In genomic region chr17:8056232-8056975, GRCh38 we compare ENCODE assay signal across 9 cellular contexts. TPM values are rescaled to one million over a fixed set of nuclear protein-coding genes. Genes with fewer than 3 reads are reported as not detected.
DNase-seq lines count a peak whose midpoint lies in the region; ATAC-seq, FAIRE-seq and TF ChIP-seq lines count a peak whose summit lies in the region.
"Had no signal": no experiment of that assay in that cellular context is flagged by ENCODE, and none has a peak within 500 bp of the region (broad histone marks: within the 10 kb centered on the region; RNA-seq: fewer than 3 reads in every experiment).

No MANE protein-coding gene starts in this region.

- no peaks in the 10 kb centered on the region for H3K36me3 Mint-ChIP-seq in activated CD4-positive, alpha-beta memory T cell treated with anti-CD3 and anti-CD28 coated beads for 36 hours

- CTCF ChIA-PET in activated CD4-positive, alpha-beta memory T cell treated with anti-CD3 and anti-CD28 coated beads for 36 hours (lab: Charles Lee), result interaction anchor here (0.8 to 10.1 kb wide), 23 partner anchors 9 to 313 kb away, joined by 3 to 298 read pairs (median 7); partner anchors contain the start of genes ALOXE3 and NAA38

- no peaks in the 10 kb centered on the region for H3K36me3 ChIP-seq in right atrium auricular region

- intact Hi-C loops in activated CD4-positive, alpha-beta memory T cell treated with anti-CD3 and anti-CD28 coated beads for 36 hours (cut with micrococcal nuclease), result loop anchor here (2.0 to 5.0 kb wide), 4 partner anchors 40 to 314 kb away; no protein-coding TSS in a partner anchor

- H3K4me3 Mint-ChIP-seq in activated CD4-positive, alpha-beta memory T cell treated with anti-CD3 and anti-CD28 coated beads for 36 hours, result no peak overlapping the region

- H3K27ac Mint-ChIP-seq in activated CD4-positive, alpha-beta memory T cell treated with anti-CD3 and anti-CD28 coated beads for 36 hours, result no peak overlapping the region

- no peak overlapping the region for H3K4me3 ChIP-seq in right atrium auricular region

- no peaks in the 10 kb centered on the region for H3K9me3 Mint-ChIP-seq in activated CD4-positive, alpha-beta memory T cell treated with anti-CD3 and anti-CD28 coated beads for 36 hours

- peaks cover 0 to 10% of the 10 kb centered on the region in 2 donors for H3K4me1 ChIP-seq in right atrium auricular region

- peaks cover 4 to 8% of the 10 kb centered on the region in 2 donors for H3K27me3 ChIP-seq in right atrium auricular region

- H3K9me3 ChIP-seq in right atrium auricular region, result no peaks in the 10 kb centered on the region

- no peak for TF ChIP-seq CTCF in right atrium auricular region (IDR thresholded peaks at IDR 0.05)

- H3K4me1 Mint-ChIP-seq in activated CD4-positive, alpha-beta memory T cell treated with anti-CD3 and anti-CD28 coated beads for 36 hours (ENCODE audit: low read depth), result peaks cover 9% of the 10 kb centered on the region

- H3K27ac ChIP-seq in right atrium auricular region, result no peak overlapping the region

- no peak for TF ChIP-seq POLR2A in GM12892 (IDR thresholded peaks at IDR 0.05; ENCODE audit: low read depth, low read length)

- peaks cover 32% of the 10 kb centered on the region for H3K27me3 Mint-ChIP-seq in activated CD4-positive, alpha-beta memory T cell treated with anti-CD3 and anti-CD28 coated beads for 36 hours

- FAIRE-seq in GM12892 (lab: Jason Lieb, UNC), result peak; percentile 69

- no peak for ATAC-seq in GM19035 (IDR thresholded peaks at IDR 0.05; ENCODE audit: unreplicated experiment)
- ATAC-seq: Panc1 had no signal

- POLR2A ChIA-PET in activated CD4-positive, alpha-beta memory T cell treated with anti-CD3 and anti-CD28 coated beads for 36 hours (lab: Charles Lee), result no interaction called here

- no peak for DNase-seq in GM12892 (ENCODE audit: insufficient read length)
- DNase-seq in HPDE6-E6E7 (ENCODE audit: extremely low spot score), result peak; percentile 44
- peak; percentile 70 for DNase-seq in activated CD4-positive, alpha-beta memory T cell treated with anti-CD3 and anti-CD28 coated beads for 36 hours
- DNase-seq in right atrium auricular region (ENCODE audit: low spot score), result peak; percentile 73
- DNase-seq in stimulated activated CD8-positive, alpha-beta memory T cell treated with anti-CD3 and anti-CD28 coated beads, Interleukin-12 subunit alpha, Interleukin-12 subunit beta, amount 100 ng/mL, for 4 hours (ENCODE audit: low read depth), result peak; percentile 29
- DNase-seq in RPMI8226, result no peak
- DNase-seq in NCI-H524 (lab: John Stamatoyannopoulos, UW), result no peak

RNA-seq across cellular contexts. Expression of gene ALOX15B, which starts 17.5 kb away (rescaled TPM):
- polyA plus RNA-seq in GM12892 (2012; ENCODE audit: missing spikeins), result not detected
- total RNA-seq in activated CD4-positive, alpha-beta memory T cell treated with anti-CD3 and anti-CD28 coated beads for 36 hours, result not detected
- 1 to 10 TPM; 1.2 to 1.8 TPM for total RNA-seq in right atrium auricular region

RNA-seq across cellular contexts. Expression of gene ALOX12B, which starts 31.1 kb away (rescaled TPM):
- not detected for polyA plus RNA-seq in GM12892 (2012; ENCODE audit: missing spikeins)
- total RNA-seq in activated CD4-positive, alpha-beta memory T cell treated with anti-CD3 and anti-CD28 coated beads for 36 hours, result 1 to 10 TPM; 2.1 to 2.3 TPM
- total RNA-seq in right atrium auricular region, result under 1 TPM in 1 of 2 donors, not detected in 1; 0.43 TPM

RNA-seq across cellular contexts. Expression of gene GUCY2D, which starts 54.0 kb away (rescaled TPM):
- polyA plus RNA-seq in GM12892 (2012; ENCODE audit: missing spikeins), result not detected
- total RNA-seq in activated CD4-positive, alpha-beta memory T cell treated with anti-CD3 and anti-CD28 coated beads for 36 hours, result not detected
- not detected for total RNA-seq in right atrium auricular region

Comparison
In these comparisons a context has a peak if more than half of its experiments do, and no peak if none do; other contexts are left out.
1. DNase-seq: peak in HPDE6-E6E7 (single experiment), activated CD4-positive, alpha-beta memory T cell treated with anti-CD3 and anti-CD28 coated beads for 36 hours (single experiment), right atrium auricular region (single experiment) and stimulated activated CD8-positive, alpha-beta memory T cell treated with anti-CD3 and anti-CD28 coated beads, Interleukin-12 subunit alpha, Interleukin-12 subunit beta, amount 100 ng/mL, for 4 hours (single experiment); none in GM12892 (single experiment), RPMI8226 (single experiment) and NCI-H524 (0 of 2).